8 cellular contexts compared by ENCODE assay signal in genomic region chr1:113905435-113905861, GRCh38. TPM values are rescaled to one million over a fixed set of nuclear protein-coding genes. Genes with fewer than 3 reads are reported as not detected.
DNase-seq lines count a peak whose midpoint lies in the region; ATAC-seq and TF ChIP-seq lines count a peak whose summit lies in the region.

No MANE protein-coding gene starts in this region.

- CTCF ChIA-PET in T-cell (lab: Charles Lee): interaction anchor here (0.6 to 4.2 kb wide), 8 partner anchors 24 to 1231 kb away, joined by 3 to 69 read pairs (median 5); partner anchors contain the start of genes HIPK1 (in 2 of the 2) and MOV10 (in 1 of the 2)

- H3K4me1 Mint-ChIP-seq in T-cell (peaks cover 45 to 62% (median 51%) of the 10 kb centered on the region in 3 donors), osteocyte (ENCODE audit: unreplicated experiment) (peaks cover 21% of the 10 kb centered on the region)

- H3K27me3 Mint-ChIP-seq in T-cell (no peaks in the 10 kb centered on the region), osteocyte (ENCODE audit: unreplicated experiment) (no peaks in the 10 kb centered on the region)

- H3K27ac Mint-ChIP-seq in T-cell (peak overlapping the region; percentile 99), osteocyte (ENCODE audit: unreplicated experiment) (peak overlapping the region; percentile 94)

- intact Hi-C loops in Right ventricle myocardium inferior (cut with DNase I): loop anchor here (1.0 kb wide), 2 partner anchors 24 to 93 kb away; partner anchors contain the start of genes HIPK1 and RSBN1
- intact Hi-C loops in Right ventricle myocardium superior (cut with DNase I): loop anchor here (10.0 kb wide), 1 partner anchor 71 kb away; no protein-coding TSS in a partner anchor
- intact Hi-C loops in esophagus muscularis mucosa (cut with DNase I): loop anchor here (1.0 kb wide), 1 partner anchor 24 kb away; the partner anchor contains the start of gene HIPK1

- peak; percentile 72 for DNase-seq in Right ventricle myocardium inferior (ENCODE audit: missing footprints)
- no peak for DNase-seq in Right ventricle myocardium superior
- peak in 6 of 34 experiments; percentile 0 to 28 (median 6) for DNase-seq in T-cell
- no peak for DNase-seq in esophagus muscularis mucosa (ENCODE audit: extremely low spot score)
- DNase-seq in osteocyte (ENCODE audit: extremely low spot score, unreplicated experiment): no peak
- no peak for DNase-seq in NCI-H524 treated with DMSO at 0.1 percent for 48 hours (lab: John Stamatoyannopoulos, UW)
- no peak for DNase-seq in NOMO-1 treated with DMSO at 0.1 percent for 48 hours (lab: John Stamatoyannopoulos, UW; ENCODE audit: unreplicated experiment)

- H3K36me3 ChIP-seq in esophagus muscularis mucosa: peaks cover 6 to 38% (median 29%) of the 10 kb centered on the region in 4 donors

- POLR2A ChIA-PET in T-cell (lab: Charles Lee): interaction anchor here (0.5 to 3.8 kb wide), 4 partner anchors 25 to 214 kb away, joined by 3 to 110 read pairs (median 3); partner anchors contain the start of genes HIPK1 (in 1 of the 2) and RSBN1 (in 1 of the 2)

- H3K36me3 Mint-ChIP-seq in T-cell (peaks cover 42% of the 10 kb centered on the region), osteocyte (ENCODE audit: unreplicated experiment) (peaks cover 10% of the 10 kb centered on the region)

- H3K4me3 Mint-ChIP-seq in T-cell: peak overlapping the region; percentile 91 to 98 (median 96)
- peak overlapping the region; percentile 90 for H3K4me3 Mint-ChIP-seq in osteocyte (ENCODE audit: unreplicated experiment)

- H3K4me1 ChIP-seq in esophagus muscularis mucosa: peaks cover 25 to 41% (median 31%) of the 10 kb centered on the region in 4 donors

- H3K9me3 Mint-ChIP-seq in T-cell: no peaks in the 10 kb centered on the region
- H3K9me3 Mint-ChIP-seq in osteocyte (ENCODE audit: unreplicated experiment): no peaks in the 10 kb centered on the region

- no peaks in the 10 kb centered on the region for H3K27me3 ChIP-seq in esophagus muscularis mucosa

- TF ChIP-seq CTCF in esophagus muscularis mucosa (IDR thresholded peaks at IDR 0.05) (no peak), osteocyte (IDR thresholded peaks at IDR 0.05) (no peak)

- ATAC-seq in Right ventricle myocardium inferior (no peak), Right ventricle myocardium superior (ENCODE audit: poor library complexity) (no peak), HG03196 (IDR thresholded peaks at IDR 0.05; ENCODE audit: unreplicated experiment) (peak; percentile 5), T-cell (replicated peaks in 1 of 4) (peak in 2 of 4 experiments; percentile 0 to 1)

- H3K9me3 ChIP-seq in esophagus muscularis mucosa: no peaks in the 10 kb centered on the region

- 0% methylated on average over 16 of the region's 17 CpGs for WGBS in esophagus muscularis mucosa

- peak overlapping the region; percentile 91 to 93 (median 91) for H3K27ac ChIP-seq in esophagus muscularis mucosa (replicated peaks in 1 of 4)

- no peak for TF ChIP-seq EP300 in esophagus muscularis mucosa (IDR thresholded peaks at IDR 0.05)

- no peak for TF ChIP-seq POLR2A in esophagus muscularis mucosa (IDR thresholded peaks at IDR 0.05; ENCODE audit: low read depth)

- H3K4me3 ChIP-seq in esophagus muscularis mucosa: peak overlapping the region; percentile 69 to 83 (median 77)

RNA-seq across cellular contexts. Expression of gene DCLRE1B, which starts 0.3 kb away (rescaled TPM):
- 2.4 TPM for total RNA-seq in Right ventricle myocardium inferior
- total RNA-seq in Right ventricle myocardium superior: 2.2 TPM
- 1 to 10 TPM; 5.6 to 6.1 (median 5.9) TPM for total RNA-seq in T-cell
- total RNA-seq in esophagus muscularis mucosa: 1 to 10 TPM; 4.2 to 8.8 (median 5.5) TPM
- total RNA-seq in osteocyte: 8.6 and 10.0 TPM in 2 replicates

RNA-seq across cellular contexts. Expression of gene AP4B1, which starts 0.8 kb away (rescaled TPM):
- 12.2 TPM for total RNA-seq in Right ventricle myocardium inferior
- 11.4 TPM for total RNA-seq in Right ventricle myocardium superior
- total RNA-seq in T-cell: 10 to 100 TPM; 57.8 to 66.4 (median 61.5) TPM
- total RNA-seq in esophagus muscularis mucosa: 10 to 100 TPM in 1 of 4 donors, 1 to 10 TPM in 3; 5.9 to 13.7 (median 6.0) TPM
- total RNA-seq in osteocyte: 15.3 and 19.7 TPM in 2 replicates

RNA-seq across cellular contexts. Expression of gene BCL2L15, which starts 18.1 kb away (rescaled TPM):
- total RNA-seq in Right ventricle myocardium inferior: not detected
- total RNA-seq in Right ventricle myocardium superior: not detected
- 1 to 10 TPM; 1.2 to 5.8 (median 1.7) TPM for total RNA-seq in T-cell
- total RNA-seq in esophagus muscularis mucosa: 1 to 10 TPM in 1 of 4 donors, under 1 TPM in 2, not detected in 1; 0.11 to 1.7 (median 0.78) TPM
- 0.81 and 1.6 TPM in 2 replicates for total RNA-seq in osteocyte

RNA-seq across cellular contexts. Expression of gene HIPK1, which starts 23.7 kb away (rescaled TPM):
- total RNA-seq in Right ventricle myocardium inferior (50.3 TPM), Right ventricle myocardium superior (52.4 TPM), T-cell (100 to 1,000 TPM in 4 of 5 donors, 10 to 100 TPM in 1; 99.5 to 189 (median 103) TPM), esophagus muscularis mucosa (10 to 100 TPM; 60.6 to 89.9 (median 76.5) TPM), osteocyte (61.1 and 62.5 TPM in 2 replicates)

RNA-seq across cellular contexts. Expression of gene PTPN22, which starts 33.9 kb away (rescaled TPM):
- 0.43 TPM for total RNA-seq in Right ventricle myocardium inferior
- 0.35 TPM for total RNA-seq in Right ventricle myocardium superior
- total RNA-seq in T-cell: 10 to 100 TPM; 25.6 to 45.9 (median 26.6) TPM
- 1 to 10 TPM in 1 of 4 donors, under 1 TPM in 3; 0.29 to 2.3 (median 0.63) TPM for total RNA-seq in esophagus muscularis mucosa
- total RNA-seq in osteocyte: not detected in 2 replicates
